Comparison of ENCODE assay signal across 7 cellular contexts in the genomic region with DNA sequence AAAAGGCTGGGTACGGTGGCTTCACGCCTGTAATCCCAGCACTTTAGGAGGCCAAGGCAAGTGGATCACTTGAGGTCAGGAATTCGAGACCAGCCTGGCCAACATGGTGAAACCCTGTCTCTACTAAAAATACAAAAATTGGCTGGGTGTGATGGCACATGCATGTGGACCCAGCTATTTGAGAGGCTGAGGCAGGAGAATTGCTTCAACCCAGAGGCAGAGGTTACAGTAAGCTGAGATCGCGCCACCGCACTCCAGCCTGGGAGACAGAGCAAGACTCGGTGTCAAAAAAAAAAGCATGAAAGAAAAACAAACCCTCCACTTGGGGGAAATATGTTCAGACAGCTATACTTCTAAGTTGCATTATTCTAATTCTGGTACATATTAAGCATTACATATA. TPM values are rescaled to one million over a fixed set of nuclear protein-coding genes. Genes with fewer than 3 reads are reported as not detected.
DNase-seq lines count a peak whose midpoint lies in the region; ATAC-seq and TF ChIP-seq lines count a peak whose summit lies in the region.
"Not testable (repeated sequence)": the region's sequence is repeated elsewhere in the genome, so short reads cannot be mapped to it uniquely, and the experiment has no call there.

No MANE protein-coding gene starts in this region.

- CTCF ChIA-PET in Calu3 (lab: Charles Lee), result interaction anchor here (0.6 to 3.5 kb wide), 3 partner anchors 19 to 70 kb away, joined by 6 to 11 read pairs (median 8); no protein-coding TSS in a partner anchor
- CTCF ChIA-PET in T-cell (lab: Charles Lee), result interaction anchor here in 1 of 2 donors (0.6 to 1.0 kb wide), 2 partner anchors 23 to 54 kb away, joined by 3 read pairs; no protein-coding TSS in a partner anchor
- CTCF ChIA-PET in activated naive CD4-positive, alpha-beta T cell treated with anti-CD3 and anti-CD28 coated beads for 36 hours (lab: Charles Lee), result interaction anchor here (1.1 to 13.5 kb wide), 4 partner anchors 21 to 62 kb away, joined by 3 to 195 read pairs (median 6); no protein-coding TSS in a partner anchor

- peak overlapping the region; percentile 96 for H3K4me2 ChIP-seq in BLaER1

- not testable (repeated sequence) for H3K27me3 Mint-ChIP-seq in Calu3 (ENCODE audit: unreplicated experiment); T-cell; activated naive CD4-positive, alpha-beta T cell treated with anti-CD3 and anti-CD28 coated beads for 36 hours (ENCODE audit: low read depth); effector memory CD8-positive, alpha-beta T cell; naive thymus-derived CD8-positive, alpha-beta T cell

- peak overlapping the region; percentile 3 for H3K27ac Mint-ChIP-seq in Calu3 (ENCODE audit: unreplicated experiment)
- peak overlapping the region; percentile 27 to 55 for H3K27ac Mint-ChIP-seq in T-cell
- H3K27ac Mint-ChIP-seq in activated naive CD4-positive, alpha-beta T cell treated with anti-CD3 and anti-CD28 coated beads for 36 hours, result peak overlapping the region; percentile 41
- H3K27ac Mint-ChIP-seq in effector memory CD8-positive, alpha-beta T cell, result peak overlapping the region; percentile 49 to 64
- peak overlapping the region in 9 of 10 donors; percentile 20 to 80 (median 66) for H3K27ac Mint-ChIP-seq in naive thymus-derived CD8-positive, alpha-beta T cell
- H3K27ac Mint-ChIP-seq in stimulated activated effector memory CD8-positive, alpha-beta T cell treated with anti-CD3 and anti-CD28 coated beads, Interleukin-12 subunit alpha, Interleukin-12 subunit beta, amount 100 ng/mL, for 72 hours, result peak overlapping the region; percentile 63

- H3K27me3 ChIP-seq in BLaER1, result not testable (repeated sequence)

- peaks cover 22% of the 10 kb centered on the region for H3K36me3 ChIP-seq in BLaER1

- TF ChIP-seq CTCF in Calu3 (IDR thresholded peaks at IDR 0.05; ENCODE audit: unreplicated experiment), result not testable (repeated sequence)

- intact Hi-C loops in Calu3 (cut with micrococcal nuclease; ENCODE audit: unreplicated experiment); activated naive CD4-positive, alpha-beta T cell treated with anti-CD3 and anti-CD28 coated beads for 36 hours (cut with micrococcal nuclease): not testable (repeated sequence)

- not testable (repeated sequence) for ATAC-seq in T-cell (replicated peaks in 1 of 4); effector memory CD8-positive, alpha-beta T cell (replicated peaks); naive thymus-derived CD8-positive, alpha-beta T cell; stimulated activated effector memory CD8-positive, alpha-beta T cell treated with anti-CD3 and anti-CD28 coated beads, Interleukin-12 subunit alpha, Interleukin-12 subunit beta, amount 100 ng/mL, for 72 hours

- POLR2A ChIA-PET in T-cell (lab: Charles Lee), result interaction anchor here (0.6 to 0.7 kb wide), 2 partner anchors 11 to 41 kb away, joined by 4 to 12 read pairs; no protein-coding TSS in a partner anchor
- POLR2A ChIA-PET in naive thymus-derived CD8-positive, alpha-beta T cell (lab: Charles Lee), result interaction anchor here (0.5 to 8.2 kb wide), 8 partner anchors 13 to 58 kb away, joined by 3 to 120 read pairs (median 4); no protein-coding TSS in a partner anchor

- H3K4me3 ChIP-seq in BLaER1, result not testable (repeated sequence)

- peaks cover 86% of the 10 kb centered on the region for H3K4me1 ChIP-seq in BLaER1

- H3K9me3 Mint-ChIP-seq in Calu3 (ENCODE audit: low read depth, unreplicated experiment); T-cell; activated naive CD4-positive, alpha-beta T cell treated with anti-CD3 and anti-CD28 coated beads for 36 hours; effector memory CD8-positive, alpha-beta T cell; naive thymus-derived CD8-positive, alpha-beta T cell; stimulated activated effector memory CD8-positive, alpha-beta T cell treated with anti-CD3 and anti-CD28 coated beads, Interleukin-12 subunit alpha, Interleukin-12 subunit beta, amount 100 ng/mL, for 72 hours: not testable (repeated sequence)

- not testable (repeated sequence) for BruUV-seq in Calu3 (replicated peaks; lab: Mats Ljungman, UMichigan)

- H4K20me1 ChIP-seq in BLaER1, result peaks cover 26% of the 10 kb centered on the region

- not testable (repeated sequence) for H3K9me3 ChIP-seq in BLaER1

- peaks cover 38% of the 10 kb centered on the region for H3K4me1 Mint-ChIP-seq in Calu3 (ENCODE audit: low read depth, unreplicated experiment)
- peaks cover 39 to 48% (median 43%) of the 10 kb centered on the region in 3 donors for H3K4me1 Mint-ChIP-seq in T-cell
- peaks cover 30% of the 10 kb centered on the region for H3K4me1 Mint-ChIP-seq in activated naive CD4-positive, alpha-beta T cell treated with anti-CD3 and anti-CD28 coated beads for 36 hours (ENCODE audit: low read depth)
- H3K4me1 Mint-ChIP-seq in effector memory CD8-positive, alpha-beta T cell (ENCODE audit: low read depth in 2 of 2), result peaks cover 34 to 39% of the 10 kb centered on the region in 2 donors
- H3K4me1 Mint-ChIP-seq in naive thymus-derived CD8-positive, alpha-beta T cell, result peaks cover 24 to 60% (median 54%) of the 10 kb centered on the region in 4 donors
- H3K4me1 Mint-ChIP-seq in stimulated activated effector memory CD8-positive, alpha-beta T cell treated with anti-CD3 and anti-CD28 coated beads, Interleukin-12 subunit alpha, Interleukin-12 subunit beta, amount 100 ng/mL, for 72 hours, result peaks cover 47% of the 10 kb centered on the region

- not testable (repeated sequence) for DNase-seq in Calu3; T-cell; activated naive CD4-positive, alpha-beta T cell treated with anti-CD3 and anti-CD28 coated beads for 36 hours; effector memory CD8-positive, alpha-beta T cell; naive thymus-derived CD8-positive, alpha-beta T cell; stimulated activated effector memory CD8-positive, alpha-beta T cell treated with anti-CD3 and anti-CD28 coated beads, Interleukin-12 subunit alpha, Interleukin-12 subunit beta, amount 100 ng/mL, for 72 hours (ENCODE audit: low spot score in 2 of 2)

- H3K36me3 Mint-ChIP-seq in Calu3 (ENCODE audit: insufficient read depth, unreplicated experiment), result peaks cover 37% of the 10 kb centered on the region
- peaks cover 11% of the 10 kb centered on the region for H3K36me3 Mint-ChIP-seq in T-cell
- peaks cover 24% of the 10 kb centered on the region for H3K36me3 Mint-ChIP-seq in activated naive CD4-positive, alpha-beta T cell treated with anti-CD3 and anti-CD28 coated beads for 36 hours (ENCODE audit: low read depth)
- peaks cover 25% of the 10 kb centered on the region for H3K36me3 Mint-ChIP-seq in effector memory CD8-positive, alpha-beta T cell (ENCODE audit: insufficient read depth)
- H3K36me3 Mint-ChIP-seq in naive thymus-derived CD8-positive, alpha-beta T cell, result peaks cover 14 to 24% (median 18%) of the 10 kb centered on the region in 3 donors
- H3K36me3 Mint-ChIP-seq in stimulated activated effector memory CD8-positive, alpha-beta T cell treated with anti-CD3 and anti-CD28 coated beads, Interleukin-12 subunit alpha, Interleukin-12 subunit beta, amount 100 ng/mL, for 72 hours, result peaks cover 27% of the 10 kb centered on the region

- H3K4me3 Mint-ChIP-seq in Calu3 (ENCODE audit: low read depth, unreplicated experiment); T-cell; activated naive CD4-positive, alpha-beta T cell treated with anti-CD3 and anti-CD28 coated beads for 36 hours; effector memory CD8-positive, alpha-beta T cell; stimulated activated effector memory CD8-positive, alpha-beta T cell treated with anti-CD3 and anti-CD28 coated beads, Interleukin-12 subunit alpha, Interleukin-12 subunit beta, amount 100 ng/mL, for 72 hours: not testable (repeated sequence)
- peak overlapping the region in 1 of 10 donors; percentile 67 for H3K4me3 Mint-ChIP-seq in naive thymus-derived CD8-positive, alpha-beta T cell

- not testable (repeated sequence) for H3K9ac ChIP-seq in BLaER1

- not testable (repeated sequence) for H3K27ac ChIP-seq in BLaER1

RNA-seq across cellular contexts. Expression of gene DDIT4, which starts 5.9 kb away (rescaled TPM):
- total RNA-seq in Calu3 (2022) (294 and 326 TPM in 2 replicates), T-cell (100 to 1,000 TPM in 2 of 5 donors, 10 to 100 TPM in 3; 39.9 to 326 (median 52.1) TPM)
- 100 to 1,000 TPM; 684 to 689 TPM for total RNA-seq in activated naive CD4-positive, alpha-beta T cell treated with anti-CD3 and anti-CD28 coated beads for 36 hours
- 10 to 100 TPM; 23.8 to 29.6 TPM for total RNA-seq in naive thymus-derived CD8-positive, alpha-beta T cell
- 100 to 1,000 TPM in 2 of 3 donors, 10 to 100 TPM in 1; 68.0 to 190 (median 189) TPM for polyA plus RNA-seq in naive thymus-derived CD8-positive, alpha-beta T cell

Comparison
In these comparisons a context has a peak if more than half of its experiments do, and no peak if none do; other contexts are left out.
1. H3K27ac Mint-ChIP-seq: peak in every context shown above with its lines; median percentile 66 in naive thymus-derived CD8-positive, alpha-beta T cell; 63 in stimulated activated effector memory CD8-positive, alpha-beta T cell treated with anti-CD3 and anti-CD28 coated beads, Interleukin-12 subunit alpha, Interleukin-12 subunit beta, amount 100 ng/mL, for 72 hours; 56 in effector memory CD8-positive, alpha-beta T cell; 41 in T-cell; 41 in activated naive CD4-positive, alpha-beta T cell treated with anti-CD3 and anti-CD28 coated beads for 36 hours; 3 in Calu3.